16 cellular contexts compared by ENCODE assay signal in the genomic region with DNA sequence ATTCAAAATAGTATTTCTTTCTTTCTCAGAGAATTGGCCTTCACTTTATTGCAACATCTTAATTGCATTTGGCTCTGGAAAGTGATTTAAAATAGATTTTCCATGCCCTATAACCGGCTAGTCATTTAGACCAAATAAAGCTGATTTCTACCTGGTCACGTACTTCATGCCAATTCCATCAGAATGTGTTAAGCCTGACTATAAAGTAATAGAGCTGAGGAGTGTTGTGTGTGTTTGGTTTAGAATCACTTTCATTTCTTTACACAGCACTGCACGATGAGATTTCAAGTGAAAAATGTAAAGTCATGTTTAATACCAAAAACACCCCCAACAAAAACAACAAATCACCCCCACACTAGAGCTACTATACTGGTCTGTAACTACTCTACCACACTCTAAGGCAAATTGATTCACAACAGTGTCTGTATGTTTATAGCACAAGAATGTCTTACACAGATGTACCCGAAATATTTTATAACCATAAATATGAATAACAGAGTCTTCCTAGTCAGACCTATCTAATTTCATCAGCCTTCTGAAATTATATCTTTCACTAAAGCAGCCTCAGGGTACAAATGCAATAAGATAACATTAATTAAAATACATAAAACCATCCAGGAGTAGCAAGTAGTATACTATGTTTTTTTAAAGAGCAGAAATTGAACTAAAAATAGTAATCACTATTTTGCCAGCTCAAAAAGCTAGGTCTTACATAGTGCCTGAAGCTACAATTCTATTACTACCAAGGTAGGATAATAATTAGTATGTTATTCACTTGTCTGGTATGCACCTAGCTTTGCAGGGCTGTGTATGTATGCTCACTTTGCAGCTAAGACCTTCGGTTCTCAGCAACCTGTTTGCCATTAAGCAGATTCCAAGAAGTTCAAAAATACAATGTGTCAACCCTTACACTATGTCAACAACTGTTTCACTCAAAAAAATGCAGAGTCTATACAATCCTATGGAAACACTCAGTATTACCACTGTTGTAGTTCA. TPM values are rescaled to one million over a fixed set of nuclear protein-coding genes. Genes with fewer than 3 reads are reported as not detected.
DNase-seq lines count a peak whose midpoint lies in the region; ATAC-seq, FAIRE-seq and TF ChIP-seq lines count a peak whose summit lies in the region.
"Had no signal": no experiment of that assay in that cellular context is flagged by ENCODE, and none has a peak within 500 bp of the region (broad histone marks: within the 10 kb centered on the region; RNA-seq: fewer than 3 reads in every experiment).

No MANE protein-coding gene starts in this region.

- H3K27ac ChIP-seq in pancreas (no peak overlapping the region), right atrium auricular region (no peak overlapping the region)

- intact Hi-C loops in pancreas (cut with DNase I): no loop called here

- peak overlapping the region; percentile 68 for H3K9ac ChIP-seq in adipocyte (ENCODE audit: low read length)

- H3K4me1 Mint-ChIP-seq in activated T-cell treated with anti-CD3 and anti-CD28 coated beads, Interleukin-2, amount 50 U/mL, for 4 hours (ENCODE audit: low read depth): no peaks in the 10 kb centered on the region
- H3K4me1 Mint-ChIP-seq: stimulated activated memory B cell treated with anti-CD40 and anti-IgM and Interleukin-4, amounts not matched to agents 10 μg/mL and 1 μg/mL and 100 μg/mL, for 72 hours had no signal

- H3K4me1 ChIP-seq in adipocyte (ENCODE audit: control insufficient read depth, insufficient read depth, low read length): peaks cover 23% of the 10 kb centered on the region
- H3K4me1 ChIP-seq in pancreas: peaks cover 8 to 12% (median 11%) of the 10 kb centered on the region in 3 donors
- peaks cover 0 to 26% of the 10 kb centered on the region in 2 donors for H3K4me1 ChIP-seq in right atrium auricular region

- no peak for DNase-seq in GM12892 (ENCODE audit: insufficient read length)
- DNase-seq in adipocyte (ENCODE audit: low read depth): peak; percentile 51
- peak; percentile 68 for DNase-seq in fibroblast of villous mesenchyme (ENCODE audit: low read depth)
- DNase-seq in pancreas: no peak
- no peak for DNase-seq in activated T-cell treated with anti-CD3 and anti-CD28 coated beads, Interleukin-2, amount 50 U/mL, for 4 hours
- DNase-seq in right atrium auricular region (ENCODE audit: low spot score): no peak
- DNase-seq in HUDEP-2 (lab: John Stamatoyannopoulos, UW; ENCODE audit: unreplicated experiment in 76 of 76): no peak
- no peak for DNase-seq in SKM-1 (lab: John Stamatoyannopoulos, UW; ENCODE audit: unreplicated experiment)
- DNase-seq: activated CD4-positive, alpha-beta T cell treated with anti-CD3 and anti-CD28 coated beads, Interleukin-2, amount 50 U/mL, for 48 hours; activated effector memory CD4-positive, alpha-beta T cell treated with Interleukin-2 at 50 U/mL for 16 hours; MV-4-11; RPMI8226; stimulated activated CD4-positive, alpha-beta T cell treated with anti-CD3 and anti-CD28 coated beads, Interleukin-4, amount 100 ng/mL, for 24 hours had no signal

- ATAC-seq in pancreas: peak in 3 of 4 donors; percentile 14 to 74 (median 24)
- ATAC-seq in activated T-cell treated with anti-CD3 and anti-CD28 coated beads, Interleukin-2, amount 50 U/mL, for 4 hours: no peak
- ATAC-seq: stimulated activated memory B cell treated with anti-CD40 and anti-IgM and Interleukin-4, amounts not matched to agents 10 μg/mL and 1 μg/mL and 100 μg/mL, for 72 hours had no signal

- H3K27me3 ChIP-seq in adipocyte (replicated peaks; ENCODE audit: control insufficient read depth, insufficient read depth, low read length) (no peaks in the 10 kb centered on the region), pancreas (no peaks in the 10 kb centered on the region), right atrium auricular region (no peaks in the 10 kb centered on the region)

- peak overlapping the region; percentile 72 for H3K4me3 ChIP-seq in adipocyte (ENCODE audit: low read length)
- H3K4me3 ChIP-seq in fibroblast of villous mesenchyme (ENCODE audit: low read depth, low read length): peak overlapping the region; percentile 2
- H3K4me3 ChIP-seq in pancreas: no peak overlapping the region
- no peak overlapping the region for H3K4me3 ChIP-seq in right atrium auricular region

- peaks cover 2% of the 10 kb centered on the region for H3K27me3 Mint-ChIP-seq in activated T-cell treated with anti-CD3 and anti-CD28 coated beads, Interleukin-2, amount 50 U/mL, for 4 hours (ENCODE audit: low read depth)
- H3K27me3 Mint-ChIP-seq: brain; stimulated activated memory B cell treated with anti-CD40 and anti-IgM and Interleukin-4, amounts not matched to agents 10 μg/mL and 1 μg/mL and 100 μg/mL, for 72 hours had no signal

- 22 to 37% methylated on average over 5 of the region's 5 CpGs for WGBS in pancreas, 2 donors

- no peaks in the 10 kb centered on the region for H3K36me3 ChIP-seq in adipocyte (ENCODE audit: control insufficient read depth, insufficient read depth, low read length, severe bottlenecking)
- no peaks in the 10 kb centered on the region for H3K36me3 ChIP-seq in pancreas
- no peaks in the 10 kb centered on the region for H3K36me3 ChIP-seq in right atrium auricular region

- FAIRE-seq in GM12892 (lab: Jason Lieb, UNC) (peak; percentile 58), pancreas (lab: Jason Lieb, UNC) (no peak)
- FAIRE-seq: H54 had no signal

- TF ChIP-seq CTCF in fibroblast of villous mesenchyme (IDR thresholded peaks at IDR 0.05; ENCODE audit: insufficient read depth, low read depth, low read length) (no peak), pancreas (IDR thresholded peaks at IDR 0.05) (no peak), right atrium auricular region (IDR thresholded peaks at IDR 0.05) (no peak)

- no peak for TF ChIP-seq POLR2A in GM12892 (IDR thresholded peaks at IDR 0.05; ENCODE audit: low read depth, low read length)

- H3K9me3 ChIP-seq in adipocyte (ENCODE audit: control insufficient read depth, low read length) (no peaks in the 10 kb centered on the region), pancreas (no peaks in the 10 kb centered on the region), right atrium auricular region (no peaks in the 10 kb centered on the region)

- no peak overlapping the region for H3K4me3 Mint-ChIP-seq in activated T-cell treated with anti-CD3 and anti-CD28 coated beads, Interleukin-2, amount 50 U/mL, for 4 hours
- H3K4me3 Mint-ChIP-seq: stimulated activated memory B cell treated with anti-CD40 and anti-IgM and Interleukin-4, amounts not matched to agents 10 μg/mL and 1 μg/mL and 100 μg/mL, for 72 hours had no signal

- no peaks in the 10 kb centered on the region for H3K36me3 Mint-ChIP-seq in activated T-cell treated with anti-CD3 and anti-CD28 coated beads, Interleukin-2, amount 50 U/mL, for 4 hours (ENCODE audit: insufficient read depth)
- H3K36me3 Mint-ChIP-seq: stimulated activated memory B cell treated with anti-CD40 and anti-IgM and Interleukin-4, amounts not matched to agents 10 μg/mL and 1 μg/mL and 100 μg/mL, for 72 hours had no signal

- peaks cover 3% of the 10 kb centered on the region for H3K9me3 Mint-ChIP-seq in activated T-cell treated with anti-CD3 and anti-CD28 coated beads, Interleukin-2, amount 50 U/mL, for 4 hours
- H3K9me3 Mint-ChIP-seq: stimulated activated memory B cell treated with anti-CD40 and anti-IgM and Interleukin-4, amounts not matched to agents 10 μg/mL and 1 μg/mL and 100 μg/mL, for 72 hours had no signal

RNA-seq across cellular contexts. Expression of gene APBB2, which starts 28.4 kb away (rescaled TPM):
- 12.2 TPM for polyA plus RNA-seq in GM12892 (2012; ENCODE audit: missing spikeins)
- total RNA-seq in fibroblast of villous mesenchyme (96.3 and 133 TPM in 2 replicates), pancreas (10 to 100 TPM; 11.0 to 21.6 (median 12.6) TPM), right atrium auricular region (10 to 100 TPM; 37.3 to 75.3 TPM)
- polyA plus RNA-seq in pancreas: 10 to 100 TPM in 1 of 2 donors, 1 to 10 TPM in 1; 9.1 to 10.8 TPM
- total RNA-seq in activated T-cell treated with anti-CD3 and anti-CD28 coated beads, Interleukin-2, amount 50 U/mL, for 4 hours: 1 to 10 TPM; 1.1 to 2.2 (median 1.2) TPM

Comparison
In these comparisons a context has a peak if more than half of its experiments do, and no peak if none do; other contexts are left out.
1. DNase-seq: peak in adipocyte (single experiment) and fibroblast of villous mesenchyme (single experiment); none in GM12892 (single experiment), pancreas (0 of 6), activated T-cell treated with anti-CD3 and anti-CD28 coated beads, Interleukin-2, amount 50 U/mL, for 4 hours (single experiment), right atrium auricular region (single experiment), HUDEP-2 (0 of 76) and SKM-1 (single experiment).
2. H3K4me3 ChIP-seq: peak in adipocyte (single experiment) and fibroblast of villous mesenchyme (single experiment); none in pancreas (0 of 4) and right atrium auricular region (0 of 2).
3. ATAC-seq: peak in pancreas (3 of 4); none in activated T-cell treated with anti-CD3 and anti-CD28 coated beads, Interleukin-2, amount 50 U/mL, for 4 hours (0 of 2).